ENCODE assay signal across 8 cellular contexts in genomic region chr20:16821211-16822089, GRCh38.
A peak's percentile ranks its signal among the peaks of the same experiment; 100 is the strongest.
DNase-seq lines count a peak whose midpoint lies in the region; ATAC-seq and TF ChIP-seq lines count a peak whose summit lies in the region.

No MANE protein-coding gene starts in this region.

- intact Hi-C loops in adrenal gland (cut with DNase I) = no loop called here

- DNase-seq in AG08395 (ENCODE audit: low spot score) (peak; percentile 46), GM12865 (ENCODE audit: low read depth) (peak; percentile 53), NCI-H510A treated with DMSO at 0.1 percent for 48 hours (lab: John Stamatoyannopoulos, UW) (peak; percentile 24), adrenal gland (peak in 6 of 7 donors; percentile 10 to 36 (median 24)), kidney epithelial cell (ENCODE audit: low read depth) (peak; percentile 41), upper lobe of left lung (peak; percentile 6 to 33), caudate nucleus (lab: John Stamatoyannopoulos, UW) (no peak)

- no peaks in the 10 kb centered on the region for H3K27me3 ChIP-seq in adrenal gland
- no peaks in the 10 kb centered on the region for H3K27me3 ChIP-seq in kidney epithelial cell (ENCODE audit: control insufficient read depth, insufficient read depth, low read length)
- no peaks in the 10 kb centered on the region for H3K27me3 ChIP-seq in upper lobe of left lung

- TF ChIP-seq CTCF in GM12865 (IDR thresholded peaks at IDR 0.05; ENCODE audit: insufficient read depth, low read depth, low read length, missing control alignments) = peak; percentile 90
- peak; percentile 48 to 79 (median 70) for TF ChIP-seq CTCF in adrenal gland (IDR thresholded peaks at IDR 0.05)
- peak; percentile 93 for TF ChIP-seq CTCF in kidney epithelial cell (IDR thresholded peaks at IDR 0.05; ENCODE audit: insufficient read depth, low read length, poor library complexity, severe bottlenecking)
- peak; percentile 49 to 87 (median 64) for TF ChIP-seq CTCF in upper lobe of left lung (IDR thresholded peaks at IDR 0.05)

- H3K36me3 ChIP-seq in adrenal gland (replicated peaks in 1 of 2) (no peaks in the 10 kb centered on the region), kidney epithelial cell (ENCODE audit: control insufficient read depth, insufficient read depth, low read length) (no peaks in the 10 kb centered on the region), upper lobe of left lung (no peaks in the 10 kb centered on the region)

- H3K9me3 ChIP-seq in adrenal gland (replicated peaks in 1 of 3) (no peaks in the 10 kb centered on the region), upper lobe of left lung (peaks cover 0 to 5% (median 0%) of the 10 kb centered on the region in 4 donors)

- TF ChIP-seq POLR2A in adrenal gland (IDR thresholded peaks at IDR 0.05) (no peak), upper lobe of left lung (IDR thresholded peaks at IDR 0.05) (no peak)

- ATAC-seq in HG03095 (IDR thresholded peaks at IDR 0.05; ENCODE audit: unreplicated experiment) = peak; percentile 70
- peak; percentile 67 to 76 for ATAC-seq in upper lobe of left lung (ENCODE audit: low FRiP score in 2 of 2)

- H3K4me1 ChIP-seq in adrenal gland (replicated peaks in 1 of 2) (no peaks in the 10 kb centered on the region), upper lobe of left lung (no peaks in the 10 kb centered on the region)

- TF ChIP-seq EP300 in upper lobe of left lung (IDR thresholded peaks at IDR 0.05) = no peak

- H3K4me3 ChIP-seq in GM12865 (ENCODE audit: low read depth, low read length) (no peak overlapping the region), adrenal gland (no peak overlapping the region), kidney epithelial cell (ENCODE audit: low read depth, low read length) (no peak overlapping the region), upper lobe of left lung (no peak overlapping the region)

- H3K27ac ChIP-seq in adrenal gland (no peak overlapping the region), upper lobe of left lung (no peak overlapping the region), caudate nucleus (ENCODE audit: low read depth, low read length) (no peak overlapping the region)

- WGBS in adrenal gland, 4 donors = 40 to 43% (median 42%) methylated on average over 10 of the region's 10 CpGs
- WGBS in upper lobe of left lung, 2 donors = 43 to 47% methylated on average over 10 of the region's 10 CpGs

Comparison
In these comparisons a context has a peak if more than half of its experiments do, and no peak if none do; other contexts are left out.
1. DNase-seq: peak in AG08395 (single experiment), GM12865 (single experiment), NCI-H510A treated with DMSO at 0.1 percent for 48 hours (single experiment), adrenal gland (6 of 7), kidney epithelial cell (single experiment) and upper lobe of left lung (2 of 2); none in caudate nucleus (0 of 61).
2. Peak in every context shown above with its lines, with median percentiles within 50 percentile points of each other: CTCF ChIP-seq.